8 cellular contexts compared by ENCODE assay signal in the genomic region with DNA sequence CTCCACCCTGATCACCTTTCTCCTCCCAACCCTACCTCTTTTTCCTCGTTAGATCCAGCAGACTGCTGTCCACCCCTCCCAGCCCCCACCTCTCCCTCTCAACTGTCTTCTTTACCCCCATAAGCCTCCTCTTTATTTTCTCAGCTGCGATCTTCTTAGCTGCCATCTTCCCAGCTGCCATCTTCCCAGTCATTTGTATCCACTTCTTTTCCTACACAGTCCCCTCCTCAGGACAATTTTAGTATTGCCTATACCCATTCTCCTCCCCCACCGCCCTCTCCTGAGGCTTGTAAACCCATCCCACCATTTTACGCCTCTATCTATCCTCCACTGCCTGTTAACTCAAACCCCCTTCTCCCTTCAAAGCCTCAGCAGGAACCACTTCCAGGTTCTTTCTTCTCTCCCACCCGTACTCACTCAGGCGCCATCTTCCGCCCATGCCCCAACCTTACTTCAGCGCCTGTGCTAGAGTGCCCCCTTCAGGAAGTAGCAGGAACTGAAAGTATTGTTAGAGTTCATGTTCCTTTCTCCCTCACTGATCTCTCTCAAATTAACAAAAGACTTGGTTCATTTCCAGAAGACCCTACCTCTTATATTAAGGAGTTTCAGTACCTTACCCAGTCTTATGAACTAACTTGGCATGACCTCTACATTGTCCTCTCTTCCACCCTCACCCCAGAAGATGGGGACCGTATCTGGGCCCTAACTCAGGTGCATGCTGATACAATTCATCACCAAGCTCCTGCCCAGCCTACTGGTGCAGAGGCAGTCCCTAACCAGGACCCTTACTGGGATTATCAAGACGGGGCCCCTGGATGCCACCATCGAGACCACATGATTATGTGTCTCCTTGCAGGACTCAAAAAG.
DNase-seq lines count a peak whose midpoint lies in the region; ATAC-seq, FAIRE-seq and TF ChIP-seq lines count a peak whose summit lies in the region.

No MANE protein-coding gene starts in this region.

- peaks cover 26% of the 10 kb centered on the region for H3K9me3 ChIP-seq in NT2/D1 (ENCODE audit: insufficient read depth, low read length)
- peaks cover 0 to 16% (median 13%) of the 10 kb centered on the region in 4 donors for H3K9me3 ChIP-seq in stomach

- intact Hi-C loops in stomach (cut with DNase I; ENCODE audit: low total_unique reads): no loop called here

- H3K27ac ChIP-seq in stomach: no peak overlapping the region

- in situ Hi-C loops in ACHN (cut with HindIII; ENCODE audit: low pct_ligation_motif_present, low pct_unique_long_range_greater_than_20kb, low sequenced_read_pairs): no loop called here

- TF ChIP-seq CTCF in fibroblast of the aortic adventitia (IDR thresholded peaks at IDR 0.05; ENCODE audit: insufficient read depth, low read length) (peak; percentile 59), stomach (IDR thresholded peaks at IDR 0.05) (peak in 2 of 7 experiments; percentile 13 to 16)

- H3K36me3 ChIP-seq in NT2/D1 (ENCODE audit: insufficient read depth, insufficient read length, low read length) (no peaks in the 10 kb centered on the region), stomach (no peaks in the 10 kb centered on the region)

- H3K4me1 ChIP-seq in NT2/D1 (ENCODE audit: insufficient read depth, insufficient read length): no peaks in the 10 kb centered on the region
- no peaks in the 10 kb centered on the region for H3K4me1 ChIP-seq in stomach

- no peak for ATAC-seq in HG03159 (IDR thresholded peaks at IDR 0.05; ENCODE audit: unreplicated experiment)

- no peak overlapping the region for H3K9ac ChIP-seq in NT2/D1 (ENCODE audit: insufficient read length, low read depth)

- no peak overlapping the region for H3K4me3 ChIP-seq in NT2/D1 (ENCODE audit: insufficient read length, low read depth)
- H3K4me3 ChIP-seq in fibroblast of the aortic adventitia (ENCODE audit: low read depth, low read length): no peak overlapping the region
- H3K4me3 ChIP-seq in stomach: no peak overlapping the region

- FAIRE-seq in G401.6 (lab: Jason Lieb, UNC): peak; percentile 44

- no peaks in the 10 kb centered on the region for H3K27me3 ChIP-seq in NT2/D1 (ENCODE audit: insufficient read depth, insufficient read length)
- no peaks in the 10 kb centered on the region for H3K27me3 ChIP-seq in stomach

- WGBS in stomach, 5 donors: 66 to 80% (median 78%) methylated on average over 11 of the region's 11 CpGs

- no peak for TF ChIP-seq POLR2A in stomach (IDR thresholded peaks at IDR 0.05)

- DNase-seq in ACHN (peak; percentile 29), NT2/D1 (ENCODE audit: low read depth, low spot score) (peak; percentile 15), fibroblast of the aortic adventitia (ENCODE audit: low read depth) (peak; percentile 36), stomach (no peak), COR-L47 (lab: John Stamatoyannopoulos, UW) (no peak)
- DNase-seq in activated naive CD4-positive, alpha-beta T cell treated with anti-CD3 and anti-CD28 coated beads, Interleukin-2, amount 50 U/mL, for 16 hours: no peak

- no peak for TF ChIP-seq EP300 in stomach (IDR thresholded peaks at IDR 0.05)

Comparison
In these comparisons a context has a peak if more than half of its experiments do, and no peak if none do; other contexts are left out.
1. DNase-seq: peak in ACHN (single experiment), NT2/D1 (single experiment) and fibroblast of the aortic adventitia (single experiment); none in stomach (single experiment), COR-L47 (single experiment) and activated naive CD4-positive, alpha-beta T cell treated with anti-CD3 and anti-CD28 coated beads, Interleukin-2, amount 50 U/mL, for 16 hours (single experiment).